ENCODE assay signal across 26 cellular contexts in genomic region chr1:73034255-73034654, GRCh38.
"Had no signal": no experiment of that assay in that cellular context is flagged by ENCODE, and none has a peak within 500 bp of the region (broad histone marks: within the 10 kb centered on the region; RNA-seq: fewer than 3 reads in every experiment).

No MANE protein-coding gene starts in this region.

- H3K27ac ChIP-seq: foreskin keratinocyte, hepatocyte, left ventricle myocardium inferior, lower lobe of right lung, neutrophil, psoas muscle, spleen, testis, tibial nerve, upper lobe of right lung, vagina had no signal

- ATAC-seq: foreskin keratinocyte; left cardiac atrium; lower lobe of right lung; natural killer cell treated with Interleukin-12 subunit alpha and Interleukin-12 subunit beta and Interleukin-15 and Interleukin-18, amount 100 ng/mL, for 72 hours; psoas muscle; sciatic nerve; stimulated activated naive B cell treated with anti-CD40 and anti-IgM and Interleukin-4, amounts not matched to agents 10 μg/mL and 1 μg/mL and 100 μg/mL, for 72 hours; stimulated activated naive CD8-positive, alpha-beta T cell treated with anti-CD3 and anti-CD28 coated beads, Interleukin-15, amount 100 ng/mL, for 72 hours; upper lobe of right lung had no signal

- H3K4me1 Mint-ChIP-seq: immature natural killer cell; memory B cell; stimulated activated naive B cell treated with anti-CD40 and anti-IgM and Interleukin-4, amounts not matched to agents 10 μg/mL and 1 μg/mL and 100 μg/mL, for 72 hours; stimulated activated naive CD8-positive, alpha-beta T cell treated with anti-CD3 and anti-CD28 coated beads, Interleukin-15, amount 100 ng/mL, for 72 hours had no signal

- DNase-seq: dermis blood vessel endothelial cell; erythroblast; head of caudate nucleus; immature natural killer cell; left cardiac atrium; left ventricle myocardium inferior; lower lobe of right lung; midbrain; psoas muscle; retina; spleen; stimulated activated CD4-positive, alpha-beta T cell treated with anti-CD3 and anti-CD28 coated beads, Interleukin-15, amount 100 ng/mL, for 24 hours; stimulated activated CD4-positive, alpha-beta T cell treated with anti-CD3 and anti-CD28 coated beads, Interleukin-1b, Interleukin-23, amount 100 ng/mL, for 48 hours; stimulated activated CD4-positive, alpha-beta T cell treated with anti-CD3 and anti-CD28 coated beads, Interleukin-4, amount 100 ng/mL, for 4 hours; stimulated activated naive B cell treated with anti-CD40 and anti-IgM and Interleukin-4, amounts not matched to agents 10 μg/mL and 1 μg/mL and 100 μg/mL, for 72 hours; stimulated activated naive CD8-positive, alpha-beta T cell treated with anti-CD3 and anti-CD28 coated beads, Interleukin-15, amount 100 ng/mL, for 72 hours; testis; upper lobe of right lung had no signal

- H3K27me3 ChIP-seq: foreskin keratinocyte, hepatocyte, neutrophil, spleen, testis, tibial nerve, upper lobe of right lung, vagina had no signal

- H3K4me3 Mint-ChIP-seq: immature natural killer cell; memory B cell; natural killer cell treated with Interleukin-12 subunit alpha and Interleukin-12 subunit beta and Interleukin-15 and Interleukin-18, amount 100 ng/mL, for 72 hours; stimulated activated naive B cell treated with anti-CD40 and anti-IgM and Interleukin-4, amounts not matched to agents 10 μg/mL and 1 μg/mL and 100 μg/mL, for 72 hours; stimulated activated naive CD8-positive, alpha-beta T cell treated with anti-CD3 and anti-CD28 coated beads, Interleukin-15, amount 100 ng/mL, for 72 hours had no signal

- H2AFZ ChIP-seq: hepatocyte had no signal

- H3K9me3 ChIP-seq: left ventricle myocardium inferior, lower lobe of right lung, neutrophil, psoas muscle, spleen, testis, tibial nerve, upper lobe of right lung, vagina had no signal

- H3K4me2 ChIP-seq: hepatocyte had no signal

- H3K27me3 Mint-ChIP-seq: memory B cell; natural killer cell treated with Interleukin-12 subunit alpha and Interleukin-12 subunit beta and Interleukin-15 and Interleukin-18, amount 100 ng/mL, for 72 hours; stimulated activated naive B cell treated with anti-CD40 and anti-IgM and Interleukin-4, amounts not matched to agents 10 μg/mL and 1 μg/mL and 100 μg/mL, for 72 hours; stimulated activated naive CD8-positive, alpha-beta T cell treated with anti-CD3 and anti-CD28 coated beads, Interleukin-15, amount 100 ng/mL, for 72 hours had no signal

- H3K4me3 ChIP-seq: hepatocyte, left ventricle myocardium inferior, lower lobe of right lung, psoas muscle, spleen, testis, tibial nerve, upper lobe of right lung, vagina had no signal

- H3K27ac Mint-ChIP-seq: immature natural killer cell; memory B cell; natural killer cell treated with Interleukin-12 subunit alpha and Interleukin-12 subunit beta and Interleukin-15 and Interleukin-18, amount 100 ng/mL, for 72 hours; stimulated activated naive B cell treated with anti-CD40 and anti-IgM and Interleukin-4, amounts not matched to agents 10 μg/mL and 1 μg/mL and 100 μg/mL, for 72 hours; stimulated activated naive CD8-positive, alpha-beta T cell treated with anti-CD3 and anti-CD28 coated beads, Interleukin-15, amount 100 ng/mL, for 72 hours had no signal

- H3K79me2 ChIP-seq: hepatocyte had no signal

- H3K36me3 ChIP-seq: left ventricle myocardium inferior, lower lobe of right lung, neutrophil, spleen, tibial nerve, upper lobe of right lung, vagina had no signal

- H3K9me3 Mint-ChIP-seq: stimulated activated naive CD8-positive, alpha-beta T cell treated with anti-CD3 and anti-CD28 coated beads, Interleukin-15, amount 100 ng/mL, for 72 hours had no signal

- H3K36me3 Mint-ChIP-seq: immature natural killer cell; memory B cell; stimulated activated naive B cell treated with anti-CD40 and anti-IgM and Interleukin-4, amounts not matched to agents 10 μg/mL and 1 μg/mL and 100 μg/mL, for 72 hours had no signal

- H3K4me1 ChIP-seq: foreskin keratinocyte, left ventricle myocardium inferior, lower lobe of right lung, psoas muscle, spleen, testis, tibial nerve, upper lobe of right lung, vagina had no signal
